ENCODE assay signal across 8 cellular contexts in genomic region chr1:170075186-170075585, GRCh38. TPM values are rescaled to one million over a fixed set of nuclear protein-coding genes. Genes with fewer than 3 reads are reported as not detected.
A peak's percentile ranks its signal among the peaks of the same experiment; 100 is the strongest.
DNase-seq lines count a peak whose midpoint lies in the region; ATAC-seq and TF ChIP-seq lines count a peak whose summit lies in the region.

No MANE protein-coding gene starts in this region.

- H3K4me1 ChIP-seq in BLaER1, result peaks cover 38% of the 10 kb centered on the region
- peaks cover 13 to 15% of the 10 kb centered on the region in 2 donors for H3K4me1 ChIP-seq in duodenal mucosa (ENCODE audit: control insufficient read depth in 1 of 2, insufficient read depth in 2 of 2, low read length in 2 of 2)
- H3K4me1 ChIP-seq in neural progenitor cell, result peaks cover 7% of the 10 kb centered on the region

- H3K4me2 ChIP-seq in BLaER1, result peak overlapping the region; percentile 89
- H3K4me2 ChIP-seq in neural progenitor cell, result peak overlapping the region; percentile 71

- no peak for TF ChIP-seq CTCF in neural progenitor cell (IDR thresholded peaks at IDR 0.05)

- no peaks in the 10 kb centered on the region for H3K79me2 ChIP-seq in neural progenitor cell (ENCODE audit: low read depth)

- H2AFZ ChIP-seq in neural progenitor cell (replicated peaks), result peak overlapping the region; percentile 83

- H3K4me1 Mint-ChIP-seq in neural progenitor cell, result peaks cover 19% of the 10 kb centered on the region

- peaks cover 7% of the 10 kb centered on the region for H3K9me3 Mint-ChIP-seq in neural progenitor cell

- H3K4me3 ChIP-seq in BLaER1 (peak overlapping the region; percentile 76), duodenal mucosa (ENCODE audit: low read depth in 1 of 2, low read length in 2 of 2) (peak overlapping the region; percentile 95), neural progenitor cell (peak overlapping the region; percentile 52)

- no peak for ATAC-seq in HG02970 (IDR thresholded peaks at IDR 0.05; ENCODE audit: low FRiP score, unreplicated experiment)
- no peak for ATAC-seq in GM21526 (IDR thresholded peaks at IDR 0.05; ENCODE audit: low FRiP score, unreplicated experiment)
- no peak for ATAC-seq in HG02623 (IDR thresholded peaks at IDR 0.05; ENCODE audit: unreplicated experiment)

- H3K4me3 Mint-ChIP-seq in neural progenitor cell, result peak overlapping the region; percentile 95

- H3F3A ChIP-seq in neural progenitor cell (ENCODE audit: low read depth), result peaks cover 4% of the 10 kb centered on the region

- H3K9ac ChIP-seq in BLaER1, result peak overlapping the region; percentile 74; the same call in 1 of the 2 replicates
- peak overlapping the region; percentile 71 to 91 for H3K9ac ChIP-seq in duodenal mucosa (ENCODE audit: low read depth in 1 of 2, low read length in 2 of 2)
- no peak overlapping the region for H3K9ac ChIP-seq in neural progenitor cell

- H3K9me3 ChIP-seq in BLaER1 (peaks cover 4% of the 10 kb centered on the region; the same call in 1 of the 2 replicates), duodenal mucosa (ENCODE audit: control insufficient read depth in 1 of 2, low read length in 2 of 2) (peaks cover 4 to 7% of the 10 kb centered on the region in 2 donors), neural progenitor cell (ENCODE audit: low read depth) (no peaks in the 10 kb centered on the region)

- no peak overlapping the region for H3K27ac Mint-ChIP-seq in neural progenitor cell

- no peak overlapping the region for H3K27ac ChIP-seq in BLaER1
- no peak overlapping the region for H3K27ac ChIP-seq in duodenal mucosa (ENCODE audit: low read depth, low read length)
- H3K27ac ChIP-seq in neural progenitor cell, result no peak overlapping the region

- H3K27me3 ChIP-seq in BLaER1 (no peaks in the 10 kb centered on the region), duodenal mucosa (ENCODE audit: control insufficient read depth in 1 of 2, insufficient read depth in 2 of 2, low read length in 2 of 2) (no peaks in the 10 kb centered on the region), neural progenitor cell (no peaks in the 10 kb centered on the region)

- H4K20me1 ChIP-seq in BLaER1, result no peaks in the 10 kb centered on the region
- H4K20me1 ChIP-seq in neural progenitor cell (ENCODE audit: low read depth), result no peaks in the 10 kb centered on the region

- DNase-seq in NCI-H2107 (lab: John Stamatoyannopoulos, UW), result peak; percentile 13
- no peak for DNase-seq in neural progenitor cell (ENCODE audit: low spot score)
- no peak for DNase-seq in NCI-H187 (lab: John Stamatoyannopoulos, UW)

- peaks cover 3% of the 10 kb centered on the region for H3K27me3 Mint-ChIP-seq in neural progenitor cell (ENCODE audit: insufficient read depth, low read depth)

- H3K36me3 ChIP-seq in BLaER1, result no peaks in the 10 kb centered on the region
- H3K36me3 ChIP-seq in duodenal mucosa (ENCODE audit: control insufficient read depth in 1 of 2, insufficient read depth in 2 of 2, low read length in 2 of 2), result peaks cover 0 to 5% of the 10 kb centered on the region in 2 donors
- no peaks in the 10 kb centered on the region for H3K36me3 ChIP-seq in neural progenitor cell

- H3K36me3 Mint-ChIP-seq in neural progenitor cell, result no peaks in the 10 kb centered on the region

RNA-seq across cellular contexts. Expression of gene KIFAP3, which starts 0.7 kb away (rescaled TPM):
- 5.0 and 7.7 TPM in 2 replicates for total RNA-seq in neural progenitor cell (ENCODE audit: low replicate concordance)
